In genomic region chr12:117865505-117865904, GRCh38 we compare ENCODE assay signal across 2 cellular contexts.
TF ChIP-seq lines count a peak whose summit lies in the region.

No MANE protein-coding gene starts in this region.

TF ChIP-seq in HepG2, 621 proteins besides CTCF, POLR2A, EP300 and RAD21 (continued from another document):
- TF ChIP-seq ZNF687 (CRISPR knock-in tag; IDR thresholded peaks at IDR 0.05) (no peak), ATF7 (IDR thresholded peaks at IDR 0.05) (peak; percentile 94), ATF7 (CRISPR knock-in tag; IDR thresholded peaks at IDR 0.05) (no peak)

TF ChIP-seq in K562, 482 proteins besides CTCF, POLR2A, EP300 and RAD21 (continued from another document):
- TF ChIP-seq, protein P1, sequence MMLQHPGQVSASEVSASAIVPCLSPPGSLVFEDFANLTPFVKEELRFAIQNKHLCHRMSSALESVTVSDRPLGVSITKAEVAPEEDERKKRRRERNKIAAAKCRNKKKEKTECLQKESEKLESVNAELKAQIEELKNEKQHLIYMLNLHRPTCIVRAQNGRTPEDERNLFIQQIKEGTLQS (IDR thresholded peaks at IDR 0.05): peak; percentile 37; the same call in 1 of the 2 replicates
- TF ChIP-seq, protein P1 (CRISPR knock-in tag; conservative IDR thresholded peaks at IDR 0.05): no peak
- TF ChIP-seq ETV5 (CRISPR knock-in tag; IDR thresholded peaks at IDR 0.05; ENCODE audit: low read depth): no peak
- TF ChIP-seq SIN3B (IDR thresholded peaks at IDR 0.05; ENCODE audit: low read depth): no peak
- TF ChIP-seq PHB (CRISPR knock-in tag; IDR thresholded peaks at IDR 0.05): no peak
- 0 out of 2 replicates have a peak, but pooled peaks have one; percentile 29 for TF ChIP-seq ATF7 (IDR thresholded peaks at IDR 0.05)
- TF ChIP-seq, protein P2, sequence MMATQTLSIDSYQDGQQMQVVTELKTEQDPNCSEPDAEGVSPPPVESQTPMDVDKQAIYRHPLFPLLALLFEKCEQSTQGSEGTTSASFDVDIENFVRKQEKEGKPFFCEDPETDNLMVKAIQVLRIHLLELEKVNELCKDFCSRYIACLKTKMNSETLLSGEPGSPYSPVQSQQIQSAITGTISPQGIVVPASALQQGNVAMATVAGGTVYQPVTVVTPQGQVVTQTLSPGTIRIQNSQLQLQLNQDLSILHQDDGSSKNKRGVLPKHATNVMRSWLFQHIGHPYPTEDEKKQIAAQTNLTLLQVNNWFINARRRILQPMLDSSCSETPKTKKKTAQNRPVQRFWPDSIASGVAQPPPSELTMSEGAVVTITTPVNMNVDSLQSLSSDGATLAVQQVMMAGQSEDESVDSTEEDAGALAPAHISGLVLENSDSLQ (IDR thresholded peaks at IDR 0.05): no peak
